22 cellular contexts compared by ENCODE assay signal in the genomic region with DNA sequence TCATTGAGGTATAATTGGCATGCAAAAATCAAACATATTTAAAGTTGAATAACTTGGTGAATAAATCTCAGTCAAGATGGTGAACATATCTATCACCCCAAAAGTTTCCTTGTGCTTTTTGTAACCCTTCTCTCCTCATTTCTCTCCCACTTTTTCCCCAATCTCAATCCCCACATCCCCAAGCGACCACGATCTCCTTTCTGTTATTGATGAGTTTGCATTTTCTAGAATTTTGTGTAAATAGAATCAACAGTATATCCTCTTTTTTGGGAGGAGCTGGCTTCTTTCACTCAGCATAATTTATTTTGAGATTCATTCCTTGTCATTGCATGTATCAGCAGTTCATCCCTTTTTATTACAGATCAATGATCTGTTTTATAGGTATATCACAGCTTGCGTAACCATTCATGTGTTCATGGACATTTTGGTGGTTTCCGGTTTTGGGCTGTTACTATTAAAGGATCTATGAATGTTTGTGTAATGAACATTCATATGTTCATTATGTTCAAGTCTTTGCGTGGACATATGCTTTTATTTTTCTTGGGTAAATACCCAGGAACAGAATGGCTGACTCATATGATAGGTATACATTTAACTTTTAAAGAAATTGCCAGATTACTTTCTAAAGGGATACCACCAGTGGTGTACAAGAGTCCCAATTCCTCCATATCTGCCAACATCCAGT.
DNase-seq lines count a peak whose midpoint lies in the region; ATAC-seq, FAIRE-seq and TF ChIP-seq lines count a peak whose summit lies in the region.
"Had no signal": no experiment of that assay in that cellular context is flagged by ENCODE, and none has a peak within 500 bp of the region (broad histone marks: within the 10 kb centered on the region; RNA-seq: fewer than 3 reads in every experiment).

No MANE protein-coding gene starts in this region.

- in situ Hi-C loops in K562 (cut with MboI), result no loop called here

- intact Hi-C loops in A673 (cut with micrococcal nuclease; ENCODE audit: unreplicated experiment) (no loop called here), K562 (cut with micrococcal nuclease) (no loop called here)

- TF ChIP-seq EP300 in K562 (IDR thresholded peaks at IDR 0.05; ENCODE audit: low read length), result no peak

- H3K4me2 ChIP-seq in K562 (ENCODE audit: insufficient read depth, low read length), result no peak overlapping the region
- H3K4me2 ChIP-seq: KMS-11 had no signal

- H3K4me1 ChIP-seq in A673 (ENCODE audit: insufficient read depth, low read length, poor library complexity, severe bottlenecking) (peaks cover 40% of the 10 kb centered on the region), K562 (replicated peaks in 1 of 2; ENCODE audit: control insufficient read depth in 2 of 2, insufficient read depth in 2 of 2, low read length in 2 of 2) (no peaks in the 10 kb centered on the region)
- H3K4me1 ChIP-seq: HAP-1 had no signal

- CTCF ChIA-PET in A673 (lab: Charles Lee) (no interaction called here), K562 (lab: Yijun Ruan, JAX; ENCODE audit: low intra/inter-chr PET ratio) (no interaction called here)

- H3K36me3 ChIP-seq in A673 (ENCODE audit: insufficient read depth, low read length, poor library complexity, severe bottlenecking) (no peaks in the 10 kb centered on the region), K562 (ENCODE audit: control insufficient read depth, insufficient read depth, low read length) (no peaks in the 10 kb centered on the region)
- H3K36me3 ChIP-seq: HAP-1, thyroid gland had no signal

- FAIRE-seq in K562 (lab: Jason Lieb, UNC), result no peak

- H4K20me1 ChIP-seq in K562 (replicated peaks; ENCODE audit: control insufficient read depth, insufficient read depth, low read length), result no peaks in the 10 kb centered on the region

- POLR2A ChIA-PET in A673 (lab: Charles Lee; ENCODE audit: low non-redundant PET) (no interaction called here), K562 (lab: Yijun Ruan, JAX) (no interaction called here)

- H3K79me2 ChIP-seq in K562 (ENCODE audit: control insufficient read depth, insufficient read depth, low read length), result no peaks in the 10 kb centered on the region

- DNase-seq in A673 (ENCODE audit: low spot score) (no peak), HFF-Myc (ENCODE audit: extremely low read depth, low read depth) (peak; percentile 46), K562 (ENCODE audit: extremely low read depth in 1 of 4, low spot score in 3 of 4) (no peak), fibroblast of the aortic adventitia (ENCODE audit: low read depth) (peak; percentile 60), HUDEP-2 (lab: John Stamatoyannopoulos, UW; ENCODE audit: unreplicated experiment in 76 of 76) (no peak), C1 segment of cervical spinal cord (lab: John Stamatoyannopoulos, UW) (no peak), GDM1 (lab: John Stamatoyannopoulos, UW) (no peak), NCI-H1417 (lab: John Stamatoyannopoulos, UW) (no peak)
- DNase-seq: ACHN; activated CD8-positive, alpha-beta T cell treated with anti-CD3 and anti-CD28 coated beads for 36 hours; activated T-cell treated with anti-CD3 and anti-CD28 coated beads, Interleukin-2, amount 50 U/mL, for 24 hours; caudate nucleus; CD8-positive, alpha-beta T cell; effector CD4-positive, alpha-beta T cell; left colon; NCI-H1092; NCI-H526 treated with DMSO at 0.1 percent for 48 hours; thyroid gland had no signal

- H3K4me3 ChIP-seq in A673 (ENCODE audit: low read depth, low read length, poor library complexity, severe bottlenecking) (no peak overlapping the region), HFF-Myc (replicated peaks; ENCODE audit: low read depth, low read length) (no peak overlapping the region), K562 (no peak overlapping the region), fibroblast of the aortic adventitia (ENCODE audit: low read depth, low read length) (no peak overlapping the region)
- H3K4me3 ChIP-seq: HAP-1, thyroid gland had no signal

- TF ChIP-seq RAD21 in K562 (CRISPR knock-in tag; conservative IDR thresholded peaks at IDR 0.05 in 1 of 2, IDR thresholded peaks at IDR 0.05 in 1 of 2), result no peak

- H3K27ac ChIP-seq in A673 (ENCODE audit: low read depth, low read length, poor library complexity, severe bottlenecking), result peak overlapping the region; percentile 65
- no peak overlapping the region for H3K27ac ChIP-seq in K562 (ENCODE audit: extremely low read depth, low read depth, low read length)
- H3K27ac ChIP-seq: KMS-11, thyroid gland had no signal

- no peak overlapping the region for H2AFZ ChIP-seq in K562 (ENCODE audit: low read depth, low read length)

- no peaks in the 10 kb centered on the region for H3K27me3 ChIP-seq in A673 (replicated peaks; ENCODE audit: insufficient read depth, low read depth, low read length, poor library complexity)
- H3K27me3 ChIP-seq in K562 (ENCODE audit: control insufficient read depth in 2 of 2, insufficient read depth in 2 of 2, low read length in 2 of 2), result peaks cover 6 to 12% of the 10 kb centered on the region in 2 experiments; a peak in 3 of 5 replicates
- H3K27me3 ChIP-seq: thyroid gland had no signal

- TSS peak; percentile 7 for BruUV-seq in A673 (replicated peaks; lab: Mats Ljungman, UMichigan)
- BruUV-seq in K562 (replicated peaks; lab: Mats Ljungman, UMichigan), result no TSS peak

- ATAC-seq in K562, result no peak
- ATAC-seq: activated CD8-positive, alpha-beta T cell treated with anti-CD3 and anti-CD28 coated beads for 36 hours; CD8-positive, alpha-beta T cell; left colon; stimulated activated effector memory CD8-positive, alpha-beta T cell treated with anti-CD3 and anti-CD28 coated beads, Interleukin-12 subunit alpha, Interleukin-12 subunit beta, amount 100 ng/mL, for 72 hours; WTC11 had no signal

- WGBS in K562 (ENCODE audit: insufficient coverage, low coverage, missing lambda C conversion rate), result 17% methylated on average over 5 of the region's 5 CpGs

- TF ChIP-seq CTCF in A673 (conservative IDR thresholded peaks at IDR 0.05; ENCODE audit: low read depth, low read length), result no peak
- no peak for TF ChIP-seq CTCF in HFF-Myc (IDR thresholded peaks at IDR 0.05; ENCODE audit: low read depth, low read length, missing control alignments)
- TF ChIP-seq CTCF in K562 (IDR thresholded peaks at IDR 0.05 in 2 of 3, conservative IDR thresholded peaks at IDR 0.05 in 1 of 3; ENCODE audit: insufficient read depth in 2 of 3, low read depth in 1 of 3, low read length in 3 of 3), result no peak
- no peak for TF ChIP-seq CTCF in fibroblast of the aortic adventitia (IDR thresholded peaks at IDR 0.05; ENCODE audit: insufficient read depth, low read length)

- no peaks in the 10 kb centered on the region for H3K9me3 ChIP-seq in A673 (ENCODE audit: low read depth, low read length, poor library complexity, severe bottlenecking)
- no peaks in the 10 kb centered on the region for H3K9me3 ChIP-seq in K562 (replicated peaks; ENCODE audit: control insufficient read depth, insufficient read depth, low read depth, low read length)
- H3K9me3 ChIP-seq: HAP-1, thyroid gland had no signal

- TF ChIP-seq POLR2A in K562 (conservative IDR thresholded peaks at IDR 0.05), result no peak

- no peak overlapping the region for H3K9ac ChIP-seq in K562 (ENCODE audit: insufficient read depth in 1 of 2, low read depth in 2 of 2, low read length in 2 of 2)
- H3K9ac ChIP-seq: KMS-11 had no signal

- no peaks in the 10 kb centered on the region for H3K9me1 ChIP-seq in K562 (ENCODE audit: control insufficient read depth, insufficient read depth, low read length)

TF ChIP-seq in K562, 482 proteins besides CTCF, POLR2A, EP300 and RAD21 (continues in another document):
- TF ChIP-seq KDM2B (CRISPR knock-in tag; IDR thresholded peaks at IDR 0.05) (no peak), MAFF (IDR thresholded peaks at IDR 0.05; ENCODE audit: low read length) (peak; percentile 79; the same call in 1 of the 2 replicates), ZNF232 (CRISPR knock-in tag; IDR thresholded peaks at IDR 0.05) (no peak), PRPF4 (IDR thresholded peaks at IDR 0.05; ENCODE audit: insufficient read depth, low read depth, low read length, poor library complexity, severe bottlenecking) (no peak), MYNN (IDR thresholded peaks at IDR 0.05) (no peak), MYNN (CRISPR knock-in tag; IDR thresholded peaks at IDR 0.05) (no peak), NCOR1 (IDR thresholded peaks at IDR 0.05) (no peak), ZNF766 (CRISPR knock-in tag; conservative IDR thresholded peaks at IDR 0.05) (no peak), HDGF (IDR thresholded peaks at IDR 0.05) (no peak), SMARCA5 (IDR thresholded peaks at IDR 0.05) (no peak), NR1H2 (CRISPR knock-in tag; IDR thresholded peaks at IDR 0.05) (no peak), C11orf30 (IDR thresholded peaks at IDR 0.05; ENCODE audit: low read depth) (peak; percentile 92), LCOR (CRISPR knock-in tag; IDR thresholded peaks at IDR 0.05) (no peak), ZBTB11 (CRISPR knock-in tag; IDR thresholded peaks at IDR 0.05) (no peak)

Comparison
In these comparisons a context has a peak if more than half of its experiments do, and no peak if none do; other contexts are left out.
1. DNase-seq: peak in HFF-Myc (single experiment) and fibroblast of the aortic adventitia (single experiment); none in A673 (single experiment), K562 (0 of 4), HUDEP-2 (0 of 76), C1 segment of cervical spinal cord (0 of 14), GDM1 (single experiment) and NCI-H1417 (0 of 3).